In genomic region chr18:24546304-24546703, GRCh38 we compare ENCODE assay signal across 21 cellular contexts.
"Had no signal": no experiment of that assay in that cellular context is flagged by ENCODE, and none has a peak within 500 bp of the region (broad histone marks: within the 10 kb centered on the region; RNA-seq: fewer than 3 reads in every experiment).

No MANE protein-coding gene starts in this region.

- H3K27ac ChIP-seq: ascending aorta, parathyroid adenoma, right lobe of liver, testis, upper lobe of left lung had no signal

- H3K9ac ChIP-seq: parathyroid adenoma had no signal

- H3K36me3 ChIP-seq: ascending aorta, right lobe of liver, upper lobe of left lung had no signal

- H3K4me3 ChIP-seq: ascending aorta, lung, right lobe of liver, smooth muscle cell, testis, upper lobe of left lung had no signal

- ATAC-seq: activated CD8-positive, alpha-beta T cell treated with anti-CD3 and anti-CD28 coated beads, Interleukin-2, amount 10 ng/mL, durations not matched to agents 7 days and 5 days; activated naive CD8-positive, alpha-beta T cell treated with anti-CD3 and anti-CD28 coated beads, Interleukin-2, amount 50 U/mL, for 24 hours; stimulated activated effector memory CD8-positive, alpha-beta T cell treated with anti-CD3 and anti-CD28 coated beads, Interleukin-12 subunit alpha, Interleukin-12 subunit beta, amount 100 ng/mL, for 72 hours had no signal

- H3K9me3 ChIP-seq: ascending aorta, right lobe of liver, testis, upper lobe of left lung had no signal

- DNase-seq: activated CD4-positive, alpha-beta T cell treated with anti-CD3 and anti-CD28 coated beads, Interleukin-2, amount 10 ng/mL, durations not matched to agents 7 days and 5 days; activated CD8-positive, alpha-beta T cell treated with anti-CD3 and anti-CD28 coated beads, Interleukin-2, amount 10 ng/mL, durations not matched to agents 7 days and 5 days; activated naive CD4-positive, alpha-beta T cell treated with anti-CD3 and anti-CD28 coated beads for 36 hours; activated naive CD8-positive, alpha-beta T cell treated with anti-CD3 and anti-CD28 coated beads, Interleukin-2, amount 50 U/mL, for 24 hours; activated T-cell treated with anti-CD3 and anti-CD28 coated beads, Interleukin-2, amount 50 U/mL, for 24 hours; effector memory CD4-positive, alpha-beta T cell; foreskin melanocyte; glutamatergic neuron; hippocampal formation; islet precursor cell; midbrain; right lobe of liver; stimulated activated CD4-positive, alpha-beta T cell treated with anti-CD3 and anti-CD28 coated beads, Interleukin-4, amount 100 ng/mL, for 24 hours; T1000; testis; upper lobe of left lung had no signal

- H3K27me3 ChIP-seq: ascending aorta, right lobe of liver, testis, upper lobe of left lung had no signal

- H3K4me1 ChIP-seq: ascending aorta, parathyroid adenoma, testis, upper lobe of left lung had no signal
